ENCODE assay signal across 14 cellular contexts in the genomic region with DNA sequence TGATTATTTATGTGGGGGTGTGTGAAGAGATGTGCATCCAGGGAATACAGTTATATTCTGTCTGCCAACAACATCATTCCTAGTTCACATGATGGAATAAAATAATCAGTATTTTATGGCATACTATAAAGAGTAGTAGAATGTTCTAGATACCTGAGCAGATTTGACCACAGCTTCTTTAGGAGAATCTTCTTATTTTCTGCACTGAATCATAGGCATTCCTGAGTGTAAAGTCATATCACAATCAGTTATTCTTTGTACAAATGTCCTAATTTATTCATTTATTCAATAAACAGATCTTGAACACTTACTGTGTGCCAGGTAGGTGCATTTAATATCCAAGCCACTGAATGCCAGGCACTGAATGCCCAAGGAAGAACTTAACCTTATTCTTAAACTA.
"Had no signal": no experiment of that assay in that cellular context is flagged by ENCODE, and none has a peak within 500 bp of the region (broad histone marks: within the 10 kb centered on the region; RNA-seq: fewer than 3 reads in every experiment).

No MANE protein-coding gene starts in this region.

- H3K27ac Mint-ChIP-seq: dendritic cell treated with granulocyte-macrophage colony-stimulating factor and Interleukin-4, amounts not matched to agents 40 ng/mL and 50 ng/mL, for 4 days; naive thymus-derived CD8-positive, alpha-beta T cell; type B pancreatic cell had no signal

- H3K27me3 Mint-ChIP-seq: dendritic cell treated with granulocyte-macrophage colony-stimulating factor and Interleukin-4, amounts not matched to agents 40 ng/mL and 50 ng/mL, for 4 days; type B pancreatic cell had no signal

- H3K9me3 ChIP-seq: mucosa of descending colon, neutrophil had no signal

- ATAC-seq: mucosa of descending colon; naive thymus-derived CD8-positive, alpha-beta T cell had no signal

- H3K4me3 ChIP-seq: hepatocyte, mucosa of descending colon, right atrium auricular region, sigmoid colon, skin epidermis, stomach had no signal

- H3K27ac ChIP-seq: hepatocyte, neutrophil, right atrium auricular region, skin epidermis, stomach had no signal

- H3K27me3 ChIP-seq: hepatocyte, neutrophil, right atrium auricular region, sigmoid colon, stomach had no signal

- H3K4me3 Mint-ChIP-seq: dendritic cell treated with granulocyte-macrophage colony-stimulating factor and Interleukin-4, amounts not matched to agents 40 ng/mL and 50 ng/mL, for 4 days; naive thymus-derived CD8-positive, alpha-beta T cell; type B pancreatic cell had no signal

- H2AFZ ChIP-seq: hepatocyte had no signal

- H3K36me3 ChIP-seq: neutrophil, right atrium auricular region, sigmoid colon, stomach had no signal

- H3K4me1 Mint-ChIP-seq: naive thymus-derived CD8-positive, alpha-beta T cell had no signal

- DNase-seq: mammary epithelial cell; mucosa of descending colon; naive thymus-derived CD8-positive, alpha-beta T cell; sigmoid colon; stimulated activated CD4-positive, alpha-beta T cell treated with anti-CD3 and anti-CD28 coated beads, Interleukin-2, amount 100 ng/mL, for 24 hours; stimulated activated CD4-positive, alpha-beta T cell treated with anti-CD3 and anti-CD28 coated beads, Interleukin-4, amount 100 ng/mL, for 4 hours; stimulated activated naive CD4-positive, alpha-beta T cell; stomach had no signal

- H3K4me2 ChIP-seq: hepatocyte had no signal
